Comparison of ENCODE assay signal across 1 cellular context in genomic region chr22:30298005-30298701, GRCh38.
TF ChIP-seq lines count a peak whose summit lies in the region.

No MANE protein-coding gene starts in this region.

TF ChIP-seq in Ishikawa, 13 proteins besides CTCF, POLR2A, EP300 and RAD21 (continued from another document):
- 0 out of 2 replicates have a peak, but pooled peaks have one; percentile 7 for TF ChIP-seq USF1 (IDR thresholded peaks at IDR 0.05)
- no peak for TF ChIP-seq YY1 (IDR thresholded peaks at IDR 0.05; ENCODE audit: low read depth)
- TF ChIP-seq TEAD4 (IDR thresholded peaks at IDR 0.05): no peak
- TF ChIP-seq TAF1 (IDR thresholded peaks at IDR 0.05; ENCODE audit: low read depth): no peak
- TF ChIP-seq NFIC (IDR thresholded peaks at IDR 0.05): no peak
- TF ChIP-seq TCF12 (IDR thresholded peaks at IDR 0.05; ENCODE audit: low read depth): peak; percentile 19; the same call in 1 of the 2 replicates
- TF ChIP-seq FOXM1 (IDR thresholded peaks at IDR 0.05; ENCODE audit: borderline replicate concordance, low read depth): no peak
